ENCODE assay signal across 18 cellular contexts in genomic region chr19:36652958-36653357, GRCh38.
"Had no signal": no experiment of that assay in that cellular context is flagged by ENCODE, and none has a peak within 500 bp of the region (broad histone marks: within the 10 kb centered on the region; RNA-seq: fewer than 3 reads in every experiment).

No MANE protein-coding gene starts in this region.

- DNase-seq: cortex of kidney; dorsolateral prefrontal cortex; effector CD8-positive, alpha-beta T cell; heart left ventricle; hippocampal formation; lower lobe of right lung; occipital lobe; pancreas; right lobe of liver; stimulated activated CD4-positive, alpha-beta T cell treated with anti-CD3 and anti-CD28 coated beads, Interleukin-4, amount 100 ng/mL, for 1 hour; stimulated activated CD8-positive, alpha-beta memory T cell treated with anti-CD3 and anti-CD28 coated beads, Interleukin-4, amount 100 ng/mL, for 48 hours; stimulated activated naive CD8-positive, alpha-beta T cell treated with anti-CD3 and anti-CD28 coated beads, Interleukin-15, Interleukin-2, amounts not matched to agents 100 U/mL and 50 U/mL, for 24 hours; tibial artery; upper lobe of left lung had no signal

- H3K27ac ChIP-seq: lower lobe of right lung, pancreas, right lobe of liver, tibial artery, upper lobe of left lung, vagina had no signal

- ATAC-seq: esophagus mucosa; lower lobe of right lung; pancreas; right lobe of liver; stimulated activated effector memory CD8-positive, alpha-beta T cell treated with anti-CD3 and anti-CD28 coated beads, Interleukin-12 subunit alpha, Interleukin-12 subunit beta, amount 100 ng/mL, for 72 hours; stimulated activated naive CD8-positive, alpha-beta T cell treated with anti-CD3 and anti-CD28 coated beads, Interleukin-15, Interleukin-2, amounts not matched to agents 100 U/mL and 50 U/mL, for 24 hours had no signal

- H3K4me1 ChIP-seq: heart left ventricle, lower lobe of right lung, pancreas, right lobe of liver, tibial artery, upper lobe of left lung, vagina had no signal

- H3K4me3 ChIP-seq: dorsolateral prefrontal cortex, heart left ventricle, lower lobe of right lung, pancreas, right lobe of liver, tibial artery, upper lobe of left lung, vagina had no signal

- H3K27me3 ChIP-seq: dorsolateral prefrontal cortex, heart left ventricle, pancreas, right lobe of liver, tibial artery, upper lobe of left lung, vagina had no signal

- FAIRE-seq: frontal cortex, pancreas had no signal
